ENCODE assay signal across 8 cellular contexts in the genomic region with DNA sequence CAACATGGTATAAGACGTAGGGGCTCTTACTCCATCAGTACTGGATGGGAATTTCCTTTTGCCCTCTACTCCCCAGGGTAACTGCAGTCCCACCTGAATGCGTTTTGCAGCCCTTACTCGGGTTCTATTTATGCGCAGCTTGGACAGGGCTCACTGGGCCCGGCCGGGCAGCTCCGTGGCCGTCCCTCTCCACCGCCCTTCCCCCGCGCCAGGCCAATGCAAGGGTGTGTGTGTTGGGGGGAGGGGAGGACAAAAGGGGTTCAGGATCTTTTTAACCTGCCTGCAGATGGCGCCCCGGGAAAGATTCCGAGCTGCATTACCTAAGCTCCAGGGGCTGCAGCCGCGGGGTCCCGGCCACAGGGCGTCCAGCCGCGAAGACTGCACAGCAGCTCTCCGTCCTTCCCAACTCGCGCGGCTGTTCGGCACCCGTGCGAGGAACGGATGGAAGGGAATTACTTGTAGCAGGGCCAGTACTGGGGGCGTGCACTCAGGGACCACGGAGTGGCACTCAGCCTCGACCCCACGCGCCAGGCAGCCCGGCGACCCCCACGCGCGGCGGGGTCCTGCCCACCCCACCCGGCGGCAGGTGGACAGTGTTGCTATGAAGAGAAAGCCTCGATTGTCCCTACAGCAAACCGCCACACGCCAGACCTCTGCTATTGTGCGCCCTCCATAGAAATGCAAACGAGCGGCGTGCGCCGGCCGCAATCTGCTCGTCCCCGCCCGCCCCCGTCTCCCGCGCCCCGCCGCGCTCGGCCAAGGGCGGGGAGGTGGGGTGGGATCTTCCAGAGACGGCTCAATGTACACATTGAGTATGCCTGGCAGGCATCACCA. TPM values are rescaled to one million over a fixed set of nuclear protein-coding genes. Genes with fewer than 3 reads are reported as not detected.
A peak's percentile ranks its signal among the peaks of the same experiment; 100 is the strongest.
DNase-seq lines count a peak whose midpoint lies in the region; ATAC-seq and TF ChIP-seq lines count a peak whose summit lies in the region.

No MANE protein-coding gene starts in this region.

- WGBS in ovary, 3 donors: 1% methylated on average over 51 to 63 of the region's 63 CpGs

- no peak for TF ChIP-seq POLR2A in ovary (IDR thresholded peaks at IDR 0.05)

- TF ChIP-seq EP300 in ovary (IDR thresholded peaks at IDR 0.05): no peak

- peaks cover 14% of the 10 kb centered on the region for H3K36me3 ChIP-seq in HUES48 (ENCODE audit: control insufficient read depth, insufficient read depth, low read length)
- no peaks in the 10 kb centered on the region for H3K36me3 ChIP-seq in adipocyte (ENCODE audit: control insufficient read depth, insufficient read depth, low read length, severe bottlenecking)
- H3K36me3 ChIP-seq in left ventricle myocardium inferior: peaks cover 7% of the 10 kb centered on the region
- no peaks in the 10 kb centered on the region for H3K36me3 ChIP-seq in ovary

- H3K4me3 ChIP-seq in HUES48 (ENCODE audit: low read depth, low read length) (peak overlapping the region; percentile 64), adipocyte (ENCODE audit: low read length) (peak overlapping the region; percentile 84), left ventricle myocardium inferior (peak overlapping the region; percentile 76), ovary (peak overlapping the region; percentile 74)

- H3K9ac ChIP-seq in HUES48 (ENCODE audit: low read depth, low read length): peak overlapping the region; percentile 77
- peak overlapping the region; percentile 47 for H3K9ac ChIP-seq in adipocyte (ENCODE audit: low read length)

- H3K4me1 ChIP-seq in HUES48 (ENCODE audit: control insufficient read depth, insufficient read depth, low read length): peaks cover 28% of the 10 kb centered on the region
- peaks cover 22% of the 10 kb centered on the region for H3K4me1 ChIP-seq in adipocyte (ENCODE audit: control insufficient read depth, insufficient read depth, low read length)
- peaks cover 54% of the 10 kb centered on the region for H3K4me1 ChIP-seq in left ventricle myocardium inferior
- peaks cover 6% of the 10 kb centered on the region for H3K4me1 ChIP-seq in ovary (ENCODE audit: insufficient read depth)

- H3K27ac ChIP-seq in HUES48 (ENCODE audit: low read depth, low read length): peak overlapping the region; percentile 84
- peak overlapping the region; percentile 93 for H3K27ac ChIP-seq in left ventricle myocardium inferior (replicated peaks)
- peak overlapping the region in 1 of 2 donors; percentile 35 for H3K27ac ChIP-seq in ovary

- peaks cover 12% of the 10 kb centered on the region for H3K27me3 ChIP-seq in HUES48 (ENCODE audit: control insufficient read depth, insufficient read depth, low read length)
- peaks cover 21% of the 10 kb centered on the region for H3K27me3 ChIP-seq in adipocyte (replicated peaks; ENCODE audit: control insufficient read depth, insufficient read depth, low read length)
- H3K27me3 ChIP-seq in left ventricle myocardium inferior (ENCODE audit: low read depth): no peaks in the 10 kb centered on the region
- no peaks in the 10 kb centered on the region for H3K27me3 ChIP-seq in ovary

- intact Hi-C loops in left ventricle myocardium inferior (cut with micrococcal nuclease): loop anchor here (2.0 to 10.0 kb wide), 3 partner anchors 61 to 495 kb away; no protein-coding TSS in a partner anchor
- intact Hi-C loops in ovary (cut with DNase I): loop anchor here (2.0 to 10.0 kb wide), 10 partner anchors 51 to 497 kb away; no protein-coding TSS in a partner anchor

- no peak for ATAC-seq in HG03025 (IDR thresholded peaks at IDR 0.05; ENCODE audit: low FRiP score, unreplicated experiment)
- no peak for ATAC-seq in HG02981 (IDR thresholded peaks at IDR 0.05; ENCODE audit: unreplicated experiment)

- TF ChIP-seq CTCF in left ventricle myocardium inferior (IDR thresholded peaks at IDR 0.05; ENCODE audit: borderline replicate concordance) (peak; percentile 55), ovary (IDR thresholded peaks at IDR 0.05) (peak; percentile 10 to 68 (median 38))

- DNase-seq in C1 segment of cervical spinal cord (lab: John Stamatoyannopoulos, UW) (peak in 12 of 14 donors; percentile 22 to 76 (median 44)), OCI-M1 (lab: John Stamatoyannopoulos, UW) (peak; percentile 32), adipocyte (ENCODE audit: low read depth) (peak; percentile 35), left ventricle myocardium inferior (peak; percentile 79), ovary (peak; percentile 77 to 89 (median 84))

- H3K9me3 ChIP-seq in HUES48 (ENCODE audit: control insufficient read depth, insufficient read depth, low read length) (no peaks in the 10 kb centered on the region), adipocyte (ENCODE audit: control insufficient read depth, low read length) (no peaks in the 10 kb centered on the region), left ventricle myocardium inferior (replicated peaks) (no peaks in the 10 kb centered on the region), ovary (no peaks in the 10 kb centered on the region)

RNA-seq across cellular contexts. Expression of a gene that starts 1.0 kb away (rescaled TPM):
- total RNA-seq in left ventricle myocardium inferior: 44.5 TPM
- 100 to 1,000 TPM in 1 of 7 donors, 10 to 100 TPM in 6; 15.7 to 126 (median 23.2) TPM for total RNA-seq in ovary
- polyA plus RNA-seq in ovary: 10 to 100 TPM in 1 of 2 donors, under 1 TPM in 1; 0.60 to 59.0 TPM

Comparison
In these comparisons a context has a peak if more than half of its experiments do, and no peak if none do; other contexts are left out.
1. DNase-seq: peak in every context shown above with its lines; median percentile 84 in ovary; 79 in left ventricle myocardium inferior; 44 in C1 segment of cervical spinal cord; 35 in adipocyte; 32 in OCI-M1.